In genomic region chr2:156331572-156332451, GRCh38 we compare ENCODE assay signal across 8 cellular contexts. TPM values are rescaled to one million over a fixed set of nuclear protein-coding genes. Genes with fewer than 3 reads are reported as not detected.
DNase-seq lines count a peak whose midpoint lies in the region; ATAC-seq, FAIRE-seq and TF ChIP-seq lines count a peak whose summit lies in the region.

No MANE protein-coding gene starts in this region.

- no peak for ATAC-seq in T-helper 17 cell
- peak; percentile 38 for ATAC-seq in left lung
- no peak for ATAC-seq in stimulated activated naive CD8-positive, alpha-beta T cell treated with anti-CD3 and anti-CD28 coated beads, Interleukin-15, amount 100 ng/mL, for 72 hours

- H3K4me3 Mint-ChIP-seq in T-helper 17 cell, result peak overlapping the region; percentile 97
- H3K4me3 Mint-ChIP-seq in stimulated activated naive CD8-positive, alpha-beta T cell treated with anti-CD3 and anti-CD28 coated beads, Interleukin-15, amount 100 ng/mL, for 72 hours, result peak overlapping the region; percentile 91 to 96

- H3K27ac Mint-ChIP-seq in T-helper 17 cell, result peak overlapping the region; percentile 99
- peak overlapping the region; percentile 93 to 99 for H3K27ac Mint-ChIP-seq in stimulated activated naive CD8-positive, alpha-beta T cell treated with anti-CD3 and anti-CD28 coated beads, Interleukin-15, amount 100 ng/mL, for 72 hours

- TF ChIP-seq CTCF in left lung (IDR thresholded peaks at IDR 0.05) (no peak), D721Med (IDR thresholded peaks at IDR 0.05; ENCODE audit: insufficient read depth, missing control alignments) (no peak)

- intact Hi-C loops in left lung (cut with DNase I), result no loop called here

- H3K27ac ChIP-seq in left lung, result peak overlapping the region; percentile 99 to 100

- H3K36me3 ChIP-seq in left lung, result peaks cover 0 to 20% of the 10 kb centered on the region in 2 donors

- H3K9me3 ChIP-seq in T-helper 17 cell (ENCODE audit: control insufficient read depth, low read length, poor library complexity, severe bottlenecking), result no peaks in the 10 kb centered on the region
- no peaks in the 10 kb centered on the region for H3K9me3 ChIP-seq in left lung

- peaks cover 8% of the 10 kb centered on the region for H3K36me3 Mint-ChIP-seq in T-helper 17 cell (ENCODE audit: low read depth)

- H3K4me3 ChIP-seq in left lung, result peak overlapping the region; percentile 74 to 75

- H3K4me1 Mint-ChIP-seq in T-helper 17 cell, result peaks cover 45% of the 10 kb centered on the region
- peaks cover 62% of the 10 kb centered on the region for H3K4me1 Mint-ChIP-seq in stimulated activated naive CD8-positive, alpha-beta T cell treated with anti-CD3 and anti-CD28 coated beads, Interleukin-15, amount 100 ng/mL, for 72 hours

- peaks cover 6 to 49% of the 10 kb centered on the region in 2 donors for H3K4me1 ChIP-seq in left lung

- FAIRE-seq in D721Med (lab: Jason Lieb, UNC), result no peak

- H3K27me3 Mint-ChIP-seq in T-helper 17 cell, result peaks cover 38% of the 10 kb centered on the region
- H3K27me3 Mint-ChIP-seq in stimulated activated naive CD8-positive, alpha-beta T cell treated with anti-CD3 and anti-CD28 coated beads, Interleukin-15, amount 100 ng/mL, for 72 hours, result peaks cover 14% of the 10 kb centered on the region

- no peaks in the 10 kb centered on the region for H3K9me3 Mint-ChIP-seq in stimulated activated naive CD8-positive, alpha-beta T cell treated with anti-CD3 and anti-CD28 coated beads, Interleukin-15, amount 100 ng/mL, for 72 hours

- DNase-seq in activated CD4-positive, alpha-beta T cell treated with anti-CD3 and anti-CD28 coated beads for 48 hours, result peak; percentile 62
- no peak for DNase-seq in activated CD4-positive, alpha-beta T cell treated with anti-CD3 and anti-CD28 coated beads, Interleukin-2, amount 50 U/mL, for 1 hour
- DNase-seq in KBM-7 (peak; percentile 85), T-helper 17 cell (peak in 2 of 3 donors; percentile 9 to 15), dermis blood vessel endothelial cell (peak; percentile 90), left lung (peak; percentile 81 to 88), D721Med (ENCODE audit: insufficient read length, low spot score) (no peak)
- DNase-seq in stimulated activated naive CD8-positive, alpha-beta T cell treated with anti-CD3 and anti-CD28 coated beads, Interleukin-15, amount 100 ng/mL, for 72 hours, result peak; percentile 32 to 66

- H3K27me3 ChIP-seq in left lung, result peaks cover 17 to 43% of the 10 kb centered on the region in 2 donors

- in situ Hi-C loops in KBM-7 (cut with MboI; ENCODE audit: low pct_unique_long_range_greater_than_20kb, low sequenced_read_pairs), result loop anchor here (25.0 kb wide), 1 partner anchor 255 kb away; no protein-coding TSS in a partner anchor

RNA-seq across cellular contexts. Expression of gene NR4A2, which starts 0.7 kb away (rescaled TPM):
- total RNA-seq in T-helper 17 cell (100 to 1,000 TPM; 213 to 250 TPM), dermis blood vessel endothelial cell (0.14 and 0.17 TPM in 2 replicates), left lung (1 to 10 TPM; 3.5 to 5.0 TPM)

Comparison
In these comparisons a context has a peak if more than half of its experiments do, and no peak if none do; other contexts are left out.
1. DNase-seq: peak in activated CD4-positive, alpha-beta T cell treated with anti-CD3 and anti-CD28 coated beads for 48 hours (single experiment), KBM-7 (single experiment), T-helper 17 cell (2 of 3), dermis blood vessel endothelial cell (single experiment), left lung (2 of 2) and stimulated activated naive CD8-positive, alpha-beta T cell treated with anti-CD3 and anti-CD28 coated beads, Interleukin-15, amount 100 ng/mL, for 72 hours (2 of 2); none in activated CD4-positive, alpha-beta T cell treated with anti-CD3 and anti-CD28 coated beads, Interleukin-2, amount 50 U/mL, for 1 hour (single experiment) and D721Med (single experiment).
2. RNA of gene NR4A2, which starts 0.7 kb away (total RNA-seq): 213 to 250 TPM in T-helper 17 cell; 3.5 to 5.0 TPM in left lung and 0.14 to 0.17 TPM in dermis blood vessel endothelial cell; every median in the first group is over 10 times any median in the second.